In the genomic region with DNA sequence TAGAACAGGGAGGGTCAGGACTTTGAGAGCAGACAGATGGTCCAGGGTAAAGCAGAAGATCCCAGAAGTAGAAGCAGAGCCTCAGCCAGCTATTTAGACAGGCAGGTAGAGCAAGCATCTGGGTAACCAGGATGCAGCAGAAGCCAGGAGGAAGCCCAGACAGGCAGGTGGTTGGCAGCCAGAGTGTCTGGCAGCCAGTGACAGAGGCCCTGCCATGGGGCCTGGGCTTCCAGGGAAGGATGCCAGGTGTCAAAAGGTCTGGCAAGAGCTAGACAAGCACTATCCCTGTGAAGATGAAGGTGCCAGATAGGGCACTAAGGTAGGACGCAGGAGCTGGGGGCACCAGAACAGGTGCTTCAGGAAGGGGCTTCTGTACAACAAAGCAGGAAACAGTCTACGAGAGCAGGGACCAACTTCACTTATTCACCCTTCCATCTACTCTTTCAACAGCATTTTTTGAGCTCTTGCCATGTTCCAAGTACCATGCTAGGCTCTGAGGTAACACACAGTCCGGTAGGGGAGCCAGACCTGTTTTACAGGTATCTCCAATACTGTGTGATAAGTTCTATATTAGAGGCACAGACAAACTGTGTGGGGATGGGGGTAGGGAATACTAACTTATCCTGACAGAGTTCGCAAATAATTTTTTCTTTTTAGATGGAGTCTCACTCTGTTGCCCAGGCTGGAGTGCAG, we compare ENCODE assay signal across 21 cellular contexts. TPM values are rescaled to one million over a fixed set of nuclear protein-coding genes. Genes with fewer than 3 reads are reported as not detected.
DNase-seq lines count a peak whose midpoint lies in the region; ATAC-seq and TF ChIP-seq lines count a peak whose summit lies in the region.
"Had no signal": no experiment of that assay in that cellular context is flagged by ENCODE, and none has a peak within 500 bp of the region (broad histone marks: within the 10 kb centered on the region; RNA-seq: fewer than 3 reads in every experiment).

No MANE protein-coding gene starts in this region.

- H3K9me3 Mint-ChIP-seq in Caco-2 (ENCODE audit: unreplicated experiment), result no peaks in the 10 kb centered on the region
- H3K9me3 Mint-ChIP-seq: activated T-helper 1 cell treated with anti-CD3 and anti-CD28 coated beads, Interleukin-12 subunit alpha, Interleukin-12 subunit beta, Interleukin-2, Interleukin-4 antibody, amounts not matched to agents 30 ng/mL and 10 ng/mL and 1 ng/mL, durations not matched to agents 14 hours and 24 hours and 36 hours had no signal

- no peak overlapping the region for H2BK5ac ChIP-seq in mesenchymal stem cell (ENCODE audit: low read depth, low read length, poor library complexity, severe bottlenecking)

- H2BK120ac ChIP-seq in mesenchymal stem cell (ENCODE audit: low read depth, low read length), result no peak overlapping the region

- H3K4me3 ChIP-seq in Caco-2 (ENCODE audit: low read depth, low read length), result no peak overlapping the region
- H3K4me3 ChIP-seq in liver (ENCODE audit: low read depth in 1 of 3, low read length in 3 of 3), result no peak overlapping the region
- no peak overlapping the region for H3K4me3 ChIP-seq in mesenchymal stem cell (ENCODE audit: insufficient read depth in 1 of 2, low read depth in 1 of 2, low read length in 2 of 2)
- H3K4me3 ChIP-seq: BLaER1, esophagus squamous epithelium, testis had no signal

- no peak overlapping the region for H3K4me2 ChIP-seq in mesenchymal stem cell (ENCODE audit: low read length, poor library complexity, severe bottlenecking)
- H3K4me2 ChIP-seq: BLaER1 had no signal

- H3K27ac Mint-ChIP-seq in Caco-2 (ENCODE audit: unreplicated experiment), result peak overlapping the region; percentile 96
- H3K27ac Mint-ChIP-seq: activated T-helper 1 cell treated with anti-CD3 and anti-CD28 coated beads, Interleukin-12 subunit alpha, Interleukin-12 subunit beta, Interleukin-2, Interleukin-4 antibody, amounts not matched to agents 30 ng/mL and 10 ng/mL and 1 ng/mL, durations not matched to agents 14 hours and 24 hours and 36 hours had no signal

- no peak overlapping the region for H3K14ac ChIP-seq in mesenchymal stem cell (ENCODE audit: low read length in 2 of 2)

- H2BK15ac ChIP-seq in mesenchymal stem cell (ENCODE audit: low read depth, poor library complexity, severe bottlenecking), result no peak overlapping the region

- DNase-seq in Caco-2 (no peak), NCI-H69 (lab: John Stamatoyannopoulos, UW) (peak; percentile 32), HPDE6-E6E7 (ENCODE audit: extremely low spot score) (no peak), mesenchymal stem cell (no peak), HuH-7 (ENCODE audit: low spot score) (no peak)
- DNase-seq: activated CD4-positive, CD25-positive, alpha-beta regulatory T cell treated with anti-CD3 and anti-CD28 coated beads, Interleukin-2, amount 50 U/mL, for 72 hours; esophagus squamous epithelium; IMR-90; NCI-H1048; NCI-H774; stimulated activated CD4-positive, alpha-beta T cell treated with anti-CD3 and anti-CD28 coated beads, Interleukin-15, amount 100 ng/mL, for 24 hours; testis had no signal

- H2AFZ ChIP-seq in mesenchymal stem cell (ENCODE audit: low read depth, low read length), result no peak overlapping the region

- intact Hi-C loops in Caco-2 (cut with micrococcal nuclease; ENCODE audit: unreplicated experiment), result loop anchor here (1.0 kb wide), 1 partner anchor 32 kb away; no protein-coding TSS in a partner anchor

- H3K9ac ChIP-seq in liver (ENCODE audit: low read depth in 1 of 2, low read length in 2 of 2), result no peak overlapping the region
- no peak overlapping the region for H3K9ac ChIP-seq in mesenchymal stem cell (ENCODE audit: low read length)
- H3K9ac ChIP-seq: BLaER1 had no signal

- no TSS peak for BruUV-seq in Caco-2 (replicated peaks; lab: Mats Ljungman, UMichigan)

- H3K18ac ChIP-seq in mesenchymal stem cell (ENCODE audit: low read depth in 1 of 2, low read length in 2 of 2), result no peak overlapping the region

- CTCF ChIA-PET in Caco-2 (lab: Charles Lee), result no interaction called here

- peaks cover 7% of the 10 kb centered on the region for H3K4me1 Mint-ChIP-seq in Caco-2 (ENCODE audit: low read depth, unreplicated experiment)

- H3K36me3 Mint-ChIP-seq in Caco-2 (ENCODE audit: insufficient read depth, unreplicated experiment), result peaks cover 9% of the 10 kb centered on the region

- POLR2A ChIA-PET in Caco-2 (lab: Charles Lee), result interaction anchor here (1.0 to 3.5 kb wide), 2 partner anchors 98 to 99 kb away, joined by 3 to 34 read pairs; a partner anchor contains a TSS

- WGBS in liver, result 44% methylated on average over 4 of the region's 4 CpGs
- 92% methylated on average over 4 of the region's 4 CpGs for WGBS in mesenchymal stem cell

- H4K8ac ChIP-seq in mesenchymal stem cell (ENCODE audit: low read length), result no peak overlapping the region

- H2AK5ac ChIP-seq in mesenchymal stem cell (ENCODE audit: low read length, severe bottlenecking), result no peak overlapping the region

- H3K4me1 ChIP-seq in Caco-2 (peaks cover 36% of the 10 kb centered on the region), liver (ENCODE audit: control insufficient read depth in 4 of 4, insufficient read depth in 4 of 4, low read length in 3 of 4) (peaks cover 2 to 32% (median 25%) of the 10 kb centered on the region in 4 donors), mesenchymal stem cell (ENCODE audit: control insufficient read depth, insufficient read depth, low read depth, low read length) (peaks cover 2% of the 10 kb centered on the region)

- no peak overlapping the region for H3K23ac ChIP-seq in mesenchymal stem cell (ENCODE audit: low read length in 2 of 2)

- peak in 1 of 2 donors; percentile 34 for TF ChIP-seq RAD21 in liver (IDR thresholded peaks at IDR 0.05)

- peak overlapping the region; percentile 95 for H3K27ac ChIP-seq in C4-2B
- peak overlapping the region; percentile 8 to 10 for H3K27ac ChIP-seq in liver (ENCODE audit: low read depth in 1 of 2, low read length in 2 of 2)
- H3K27ac ChIP-seq in mesenchymal stem cell (ENCODE audit: low read length, poor library complexity, severe bottlenecking), result no peak overlapping the region
- H3K27ac ChIP-seq: BLaER1, esophagus squamous epithelium, testis had no signal

- H3K36me3 ChIP-seq in Caco-2 (ENCODE audit: control insufficient read depth, insufficient read depth, low read length) (no peaks in the 10 kb centered on the region), liver (ENCODE audit: control insufficient read depth in 4 of 4, insufficient read depth in 3 of 4, low read depth in 1 of 4, low read length in 3 of 4) (no peaks in the 10 kb centered on the region), mesenchymal stem cell (ENCODE audit: control insufficient read depth in 1 of 2, insufficient read depth in 2 of 2, low read depth in 1 of 2, low read length in 2 of 2) (no peaks in the 10 kb centered on the region)
- H3K36me3 ChIP-seq: BLaER1, esophagus squamous epithelium had no signal

- no peak for TF ChIP-seq CTCF in C4-2B (conservative IDR thresholded peaks at IDR 0.05)
- TF ChIP-seq CTCF in Caco-2 (IDR thresholded peaks at IDR 0.05; ENCODE audit: insufficient read depth in 1 of 2, low read depth in 1 of 2, low read length in 1 of 2, severe bottlenecking in 1 of 2, unreplicated experiment in 1 of 2), result no peak
- peak; percentile 1 for TF ChIP-seq CTCF in liver (IDR thresholded peaks at IDR 0.05; ENCODE audit: low read depth, low read length, missing input control)

- H3K27me3 Mint-ChIP-seq in Caco-2 (ENCODE audit: insufficient read depth, unreplicated experiment), result no peaks in the 10 kb centered on the region

- H3K27me3 ChIP-seq in Caco-2 (replicated peaks; ENCODE audit: control insufficient read depth, insufficient read depth, low read length), result no peaks in the 10 kb centered on the region
- peaks cover 0 to 3% (median 0%) of the 10 kb centered on the region in 4 donors for H3K27me3 ChIP-seq in liver (ENCODE audit: control insufficient read depth in 4 of 4, insufficient read depth in 4 of 4, low read length in 3 of 4)
- peaks cover 0 to 25% of the 10 kb centered on the region in 2 experiments for H3K27me3 ChIP-seq in mesenchymal stem cell (ENCODE audit: control insufficient read depth in 1 of 2, insufficient read depth in 1 of 2, low read length in 2 of 2)
- H3K27me3 ChIP-seq: esophagus squamous epithelium, testis had no signal

- H3K4ac ChIP-seq in mesenchymal stem cell (ENCODE audit: low read depth in 1 of 2, low read length in 2 of 2), result no peak overlapping the region

- no peak overlapping the region for H4K91ac ChIP-seq in mesenchymal stem cell (ENCODE audit: low read length)

- H2BK12ac ChIP-seq in mesenchymal stem cell (ENCODE audit: low read length in 2 of 2), result no peak overlapping the region

- no peak for ATAC-seq in HG02798 (IDR thresholded peaks at IDR 0.05; ENCODE audit: poor library complexity, unreplicated experiment)

- H3K79me1 ChIP-seq in mesenchymal stem cell (replicated peaks; ENCODE audit: low read length, poor library complexity, severe bottlenecking), result no peaks in the 10 kb centered on the region

- H3K4me3 Mint-ChIP-seq in Caco-2 (ENCODE audit: unreplicated experiment), result no peak overlapping the region
- H3K4me3 Mint-ChIP-seq: activated T-helper 1 cell treated with anti-CD3 and anti-CD28 coated beads, Interleukin-12 subunit alpha, Interleukin-12 subunit beta, Interleukin-2, Interleukin-4 antibody, amounts not matched to agents 30 ng/mL and 10 ng/mL and 1 ng/mL, durations not matched to agents 14 hours and 24 hours and 36 hours had no signal

- H3K9me3 ChIP-seq in Caco-2, result no peaks in the 10 kb centered on the region
- no peaks in the 10 kb centered on the region for H3K9me3 ChIP-seq in liver (ENCODE audit: control insufficient read depth in 4 of 4, low read length in 3 of 4)
- H3K9me3 ChIP-seq in mesenchymal stem cell (ENCODE audit: control insufficient read depth, low read length), result no peaks in the 10 kb centered on the region
- H3K9me3 ChIP-seq: BLaER1, esophagus squamous epithelium, testis had no signal

TF ChIP-seq in liver, 16 proteins besides CTCF, POLR2A, EP300 and RAD21:
- TF ChIP-seq NR2F2 (IDR thresholded peaks at IDR 0.05) (peak; percentile 39), JUND (IDR thresholded peaks at IDR 0.05) (no peak), FOXA1 (IDR thresholded peaks at IDR 0.05) (no peak)

RNA-seq across cellular contexts. Expression of a gene that starts 38.1 kb away (rescaled TPM):
- total RNA-seq in Caco-2 (2022) (35.7 and 37.6 TPM in 2 replicates), liver (100 to 1,000 TPM in 1 of 2 donors, 10 to 100 TPM in 1; 77.1 to 167 TPM)
- 100 to 1,000 TPM; 232 to 251 TPM for polyA plus RNA-seq in liver
- not detected for polyA plus RNA-seq in mesenchymal stem cell (2013, experiment 1 of 2)
- polyA plus RNA-seq in mesenchymal stem cell (2013, experiment 2 of 2), result not detected
- total RNA-seq: activated T-helper 1 cell treated with anti-CD3 and anti-CD28 coated beads, Interleukin-12 subunit alpha, Interleukin-12 subunit beta, Interleukin-2, Interleukin-4 antibody, amounts not matched to agents 30 ng/mL and 10 ng/mL and 1 ng/mL, durations not matched to agents 14 hours and 24 hours and 36 hours; astrocyte; dermis microvascular lymphatic vessel endothelial cell; IMR-90; pulmonary artery endothelial cell; RPMI7951 had no signal
- polyA plus RNA-seq: IMR-90 had no signal

RNA-seq across cellular contexts. Expression of a gene that starts 40.3 kb away (rescaled TPM):
- total RNA-seq in Caco-2 (2022) (0.61 and 0.67 TPM in 2 replicates), liver (under 1 TPM; 0.17 to 0.23 TPM)
- polyA plus RNA-seq in liver, result under 1 TPM; 0.11 to 0.13 TPM
- 0.50 TPM for polyA plus RNA-seq in mesenchymal stem cell (2013, experiment 1 of 2)
- polyA plus RNA-seq in mesenchymal stem cell (2013, experiment 2 of 2), result 0.42 TPM
